20 cellular contexts compared by ENCODE assay signal in genomic region chrX:14864626-14865025, GRCh38. TPM values are rescaled to one million over a fixed set of nuclear protein-coding genes. Genes with fewer than 3 reads are reported as not detected.
DNase-seq lines count a peak whose midpoint lies in the region; ATAC-seq, FAIRE-seq and TF ChIP-seq lines count a peak whose summit lies in the region.
"Had no signal": no experiment of that assay in that cellular context is flagged by ENCODE, and none has a peak within 500 bp of the region (broad histone marks: within the 10 kb centered on the region; RNA-seq: fewer than 3 reads in every experiment).

No MANE protein-coding gene starts in this region.

- in situ Hi-C loops in HepG2 (cut with HindIII; ENCODE audit: extremely low pct_ligation_motif_present, low pct_unique_long_range_greater_than_20kb), result no loop called here

- H3K9ac ChIP-seq in HepG2 (ENCODE audit: insufficient read depth, low read depth, low read length), result no peak overlapping the region

- DNase-seq in M059J (ENCODE audit: low read depth), result peak; percentile 2
- peak; percentile 12 to 28 for DNase-seq in cardiac fibroblast (ENCODE audit: low read depth in 2 of 2)
- DNase-seq in iris pigment epithelial cell (ENCODE audit: low read depth), result peak; percentile 53
- no peak for DNase-seq in activated T-cell treated with anti-CD3 and anti-CD28 coated beads, Interleukin-2, amount 50 U/mL, for 24 hours
- DNase-seq in HTR-8/SVneo (ENCODE audit: insufficient read length, low spot score), result no peak
- no peak for DNase-seq in HepG2 (ENCODE audit: low spot score)
- DNase-seq: activated CD4-positive, alpha-beta memory T cell treated with anti-CD3 and anti-CD28 coated beads, Interleukin-2, amount 10 ng/mL, durations not matched to agents 7 days and 5 days; activated naive CD4-positive, alpha-beta T cell treated with anti-CD3 and anti-CD28 coated beads for 36 hours; C1 segment of cervical spinal cord; GDM1; left ventricle myocardium inferior; NCI-H1436; NCI-H2171; NCI-H774; occipital lobe; right cardiac atrium; stimulated activated naive CD4-positive, alpha-beta T cell treated with Interleukin-2 at 50 U/mL for 16 hours had no signal

- peaks cover 4% of the 10 kb centered on the region for H3K27me3 Mint-ChIP-seq in activated T-cell treated with anti-CD3 and anti-CD28 coated beads, Interleukin-2, amount 50 U/mL, for 24 hours
- H3K27me3 Mint-ChIP-seq: activated CD4-positive, alpha-beta memory T cell treated with anti-CD3 and anti-CD28 coated beads, Interleukin-2, amount 10 ng/mL, durations not matched to agents 7 days and 5 days; type B pancreatic cell had no signal

- POLR2A ChIA-PET in HepG2 (lab: Yijun Ruan, JAX), result no interaction called here

- CTCF ChIA-PET in HepG2 (lab: Yijun Ruan, JAX; ENCODE audit: low intra/inter-chr PET ratio, low total read pairs), result no interaction called here

- intact Hi-C loops in HepG2 (cut with micrococcal nuclease; ENCODE audit: unreplicated experiment), result no loop called here

- no peak for TF ChIP-seq EP300 in HepG2 (IDR thresholded peaks at IDR 0.05; ENCODE audit: low read depth in 2 of 2, low read length in 2 of 2)
- TF ChIP-seq EP300 in HepG2 (CRISPR knock-in tag; IDR thresholded peaks at IDR 0.05; ENCODE audit: borderline replicate concordance), result no peak

- no peak overlapping the region for H3K4me3 ChIP-seq in cardiac fibroblast (replicated peaks in 1 of 2; ENCODE audit: low read depth in 2 of 2, low read length in 2 of 2)
- H3K4me3 ChIP-seq in HepG2 (replicated peaks in 1 of 3; ENCODE audit: insufficient read depth in 1 of 3, low read depth in 2 of 3, low read length in 3 of 3), result no peak overlapping the region
- H3K4me3 ChIP-seq: left ventricle myocardium inferior had no signal

- TF ChIP-seq POLR2A in HepG2 (IDR thresholded peaks at IDR 0.05; ENCODE audit: insufficient read depth in 1 of 2, low read depth in 2 of 2, low read length in 2 of 2), result no peak

- no peak for TF ChIP-seq CTCF in cardiac fibroblast (IDR thresholded peaks at IDR 0.05; ENCODE audit: low read depth, low read length)
- TF ChIP-seq CTCF in HepG2 (CRISPR knock-in tag; IDR thresholded peaks at IDR 0.05), result no peak

- no peak for FAIRE-seq in HTR-8/SVneo (lab: Jason Lieb, UNC)
- no peak for FAIRE-seq in HepG2 (lab: Jason Lieb, UNC)

- H3K4me2 ChIP-seq in HepG2 (ENCODE audit: low read depth, low read length), result no peak overlapping the region

- H3K36me3 ChIP-seq in HepG2 (replicated peaks in 1 of 2; ENCODE audit: control insufficient read depth in 1 of 2, insufficient read depth in 2 of 2, low read length in 2 of 2), result no peaks in the 10 kb centered on the region
- H3K36me3 ChIP-seq: left ventricle myocardium inferior had no signal

- H3K9me3 ChIP-seq in HepG2 (ENCODE audit: low read length), result peaks cover 12% of the 10 kb centered on the region; the same call in 1 of the 2 replicates

- H3K4me3 Mint-ChIP-seq in activated T-cell treated with anti-CD3 and anti-CD28 coated beads, Interleukin-2, amount 50 U/mL, for 24 hours, result no peak overlapping the region
- H3K4me3 Mint-ChIP-seq: activated CD4-positive, alpha-beta memory T cell treated with anti-CD3 and anti-CD28 coated beads, Interleukin-2, amount 10 ng/mL, durations not matched to agents 7 days and 5 days; activated naive CD4-positive, alpha-beta T cell treated with anti-CD3 and anti-CD28 coated beads for 36 hours; T-helper 2 cell treated with Interferon-gamma antibody and Interleukin-4, amounts not matched to agents 5 μg/mL and 100 μg/mL, for 36 hours; type B pancreatic cell had no signal

- H3K27ac Mint-ChIP-seq in activated T-cell treated with anti-CD3 and anti-CD28 coated beads, Interleukin-2, amount 50 U/mL, for 24 hours, result no peak overlapping the region
- H3K27ac Mint-ChIP-seq: activated CD4-positive, alpha-beta memory T cell treated with anti-CD3 and anti-CD28 coated beads, Interleukin-2, amount 10 ng/mL, durations not matched to agents 7 days and 5 days; activated naive CD4-positive, alpha-beta T cell treated with anti-CD3 and anti-CD28 coated beads for 36 hours; T-helper 2 cell treated with Interferon-gamma antibody and Interleukin-4, amounts not matched to agents 5 μg/mL and 100 μg/mL, for 36 hours; type B pancreatic cell had no signal

- H3K27me3 ChIP-seq in HepG2 (ENCODE audit: control insufficient read depth in 1 of 2, insufficient read depth in 2 of 2, low read length in 2 of 2), result no peaks in the 10 kb centered on the region

- no peaks in the 10 kb centered on the region for H4K20me1 ChIP-seq in HepG2 (ENCODE audit: insufficient read depth, low read length)

- H3K79me2 ChIP-seq in HepG2 (ENCODE audit: insufficient read depth, low read length), result no peaks in the 10 kb centered on the region

- peaks cover 48% of the 10 kb centered on the region for H3K36me3 Mint-ChIP-seq in activated T-cell treated with anti-CD3 and anti-CD28 coated beads, Interleukin-2, amount 50 U/mL, for 24 hours (ENCODE audit: low read depth)

- H3K9me3 Mint-ChIP-seq in activated T-cell treated with anti-CD3 and anti-CD28 coated beads, Interleukin-2, amount 50 U/mL, for 24 hours, result peaks cover 5% of the 10 kb centered on the region
- H3K9me3 Mint-ChIP-seq: type B pancreatic cell had no signal

- 100% methylated on average over 1 of the region's 1 CpG for WGBS in HepG2 (ENCODE audit: low lambda C conversion rate)

- H2AFZ ChIP-seq in HepG2 (ENCODE audit: low read length), result no peak overlapping the region

- H3K4me1 ChIP-seq in HepG2 (ENCODE audit: insufficient read depth, low read length), result no peaks in the 10 kb centered on the region
- H3K4me1 ChIP-seq: left ventricle myocardium inferior had no signal

- no peak for TF ChIP-seq RAD21 in HepG2 (CRISPR knock-in tag; IDR thresholded peaks at IDR 0.05)

- BruUV-seq in HepG2 (replicated peaks; lab: Mats Ljungman, UMichigan), result no TSS peak

- no peak for ATAC-seq in HG03342 (IDR thresholded peaks at IDR 0.05; ENCODE audit: unreplicated experiment)
- ATAC-seq in HepG2, result no peak
- ATAC-seq: right cardiac atrium had no signal

- no peaks in the 10 kb centered on the region for H3K4me1 Mint-ChIP-seq in activated T-cell treated with anti-CD3 and anti-CD28 coated beads, Interleukin-2, amount 50 U/mL, for 24 hours (ENCODE audit: low read depth)

- no peak overlapping the region for H3K27ac ChIP-seq in HepG2 (ENCODE audit: extremely low read length, insufficient read depth, low read length)
- H3K27ac ChIP-seq: left ventricle myocardium inferior had no signal

TF ChIP-seq in HepG2, 621 proteins besides CTCF, POLR2A, EP300 and RAD21 (continues in another document):
- TF ChIP-seq MAF1 (CRISPR knock-in tag; IDR thresholded peaks at IDR 0.05; ENCODE audit: borderline replicate concordance) (no peak), ATF1 (CRISPR knock-in tag; IDR thresholded peaks at IDR 0.05) (no peak), ZFP1 (CRISPR knock-in tag; IDR thresholded peaks at IDR 0.05) (no peak)

RNA-seq across cellular contexts. Expression of gene FANCB, which starts 8.2 kb away (rescaled TPM):
- 10.4 and 12.5 TPM in 2 replicates for total RNA-seq in M059J (2014; rRNA removed; shearing (Covaris generic))
- total RNA-seq in HepG2 (2016; rRNA removed; fragmentation: Illumina TruSeq; extraction: Trizol), result 5.8 and 9.2 TPM in 2 replicates
- 6.6 and 8.3 TPM in 2 replicates for total RNA-seq in HepG2 (2016; cell fraction: cytosol; rRNA removed; fragmentation: Illumina TruSeq; extraction: Trizol; ENCODE audit: low read depth)
- total RNA-seq in HepG2 (2016; cell fraction: insoluble cytoplasmic fraction; rRNA removed; fragmentation: Illumina TruSeq; extraction: Trizol), result 5.9 and 8.8 TPM in 2 replicates
- 7.2 and 10.1 TPM in 2 replicates for total RNA-seq in HepG2 (2016; cell fraction: membrane; rRNA removed; fragmentation: Illumina TruSeq; extraction: Trizol)
- 11.0 and 12.1 TPM in 2 replicates for total RNA-seq in HepG2 (2016; cell fraction: nucleus; rRNA removed; fragmentation: Illumina TruSeq; extraction: Trizol)
- polyA plus RNA-seq in HepG2 (2011; rRNA removed), result 0.59 and 1.0 TPM in 2 replicates
- polyA plus RNA-seq in HepG2 (2011; cell fraction: cytosol; rRNA removed), result 0.18 and 0.19 TPM in 2 replicates
- 0.85 and 1.4 TPM in 2 replicates for polyA plus RNA-seq in HepG2 (2011; cell fraction: nucleus; rRNA removed)
- polyA plus RNA-seq in HepG2 (2012), result 0.56 and 1.2 TPM in 2 replicates
- 0.32 and 1.1 TPM in 2 replicates for polyA plus RNA-seq in HepG2 (2016; cell fraction: cytosol; fragmentation: Illumina TruSeq; extraction: Trizol; ENCODE audit: low read depth)
- 3.4 and 4.3 TPM in 2 replicates for polyA plus RNA-seq in HepG2 (2016; cell fraction: insoluble cytoplasmic fraction; fragmentation: Illumina TruSeq; extraction: Trizol; ENCODE audit: low read depth)
- polyA plus RNA-seq in HepG2 (2016; cell fraction: membrane; fragmentation: Illumina TruSeq; extraction: Trizol; ENCODE audit: low read depth), result 0.93 and 1.6 TPM in 2 replicates
- 6.7 and 6.9 TPM in 2 replicates for polyA plus RNA-seq in HepG2 (2016; cell fraction: nucleus; fragmentation: Illumina TruSeq; extraction: Trizol; ENCODE audit: insufficient read depth, low read depth)
- 0.86 and 10.4 TPM in 2 replicates for polyA minus RNA-seq in HepG2 (2011; rRNA and poly(A)+ RNA removed; ENCODE audit: low replicate concordance)
- polyA minus RNA-seq in HepG2 (2011; cell fraction: cytosol; rRNA and poly(A)+ RNA removed), result 1.9 and 2.5 TPM in 2 replicates
- 11.5 and 14.0 TPM in 2 replicates for polyA minus RNA-seq in HepG2 (2011; cell fraction: nucleus; rRNA and poly(A)+ RNA removed)

RNA-seq across cellular contexts. Expression of gene MOSPD2, which starts 8.6 kb away (rescaled TPM):
- total RNA-seq in M059J (2014; rRNA removed; shearing (Covaris generic)), result 34.0 and 36.9 TPM in 2 replicates
- total RNA-seq in HepG2 (2016; rRNA removed; fragmentation: Illumina TruSeq; extraction: Trizol), result 7.0 and 11.3 TPM in 2 replicates
- 0.53 and 0.71 TPM in 2 replicates for total RNA-seq in HepG2 (2016; cell fraction: cytosol; rRNA removed; fragmentation: Illumina TruSeq; extraction: Trizol; ENCODE audit: low read depth)
- 6.4 and 11.5 TPM in 2 replicates for total RNA-seq in HepG2 (2016; cell fraction: insoluble cytoplasmic fraction; rRNA removed; fragmentation: Illumina TruSeq; extraction: Trizol)
- 2.5 and 2.7 TPM in 2 replicates for total RNA-seq in HepG2 (2016; cell fraction: membrane; rRNA removed; fragmentation: Illumina TruSeq; extraction: Trizol)
- 9.9 and 10.7 TPM in 2 replicates for total RNA-seq in HepG2 (2016; cell fraction: nucleus; rRNA removed; fragmentation: Illumina TruSeq; extraction: Trizol)
- 3.7 and 4.8 TPM in 2 replicates for polyA plus RNA-seq in HepG2 (2011; rRNA removed)
- polyA plus RNA-seq in HepG2 (2011; cell fraction: cytosol; rRNA removed), result 1.6 and 3.1 TPM in 2 replicates
- polyA plus RNA-seq in HepG2 (2011; cell fraction: nucleus; rRNA removed), result 3.7 and 4.8 TPM in 2 replicates
- 4.3 and 4.5 TPM in 2 replicates for polyA plus RNA-seq in HepG2 (2012)
- 0.19 and 0.20 TPM in 2 replicates for polyA plus RNA-seq in HepG2 (2016; cell fraction: cytosol; fragmentation: Illumina TruSeq; extraction: Trizol; ENCODE audit: low read depth)
- polyA plus RNA-seq in HepG2 (2016; cell fraction: insoluble cytoplasmic fraction; fragmentation: Illumina TruSeq; extraction: Trizol; ENCODE audit: low read depth), result 7.9 and 9.7 TPM in 2 replicates
- polyA plus RNA-seq in HepG2 (2016; cell fraction: membrane; fragmentation: Illumina TruSeq; extraction: Trizol; ENCODE audit: low read depth), result 1.1 and 1.4 TPM in 2 replicates
- polyA plus RNA-seq in HepG2 (2016; cell fraction: nucleus; fragmentation: Illumina TruSeq; extraction: Trizol; ENCODE audit: insufficient read depth, low read depth), result 5.8 and 6.1 TPM in 2 replicates
- 4.8 and 20.1 TPM in 2 replicates for polyA minus RNA-seq in HepG2 (2011; rRNA and poly(A)+ RNA removed; ENCODE audit: low replicate concordance)
- polyA minus RNA-seq in HepG2 (2011; cell fraction: cytosol; rRNA and poly(A)+ RNA removed), result 4.7 and 8.1 TPM in 2 replicates
- polyA minus RNA-seq in HepG2 (2011; cell fraction: nucleus; rRNA and poly(A)+ RNA removed), result 34.6 and 37.0 TPM in 2 replicates

Comparison
In these comparisons a context has a peak if more than half of its experiments do, and no peak if none do; other contexts are left out.
1. DNase-seq: peak in M059J (single experiment), cardiac fibroblast (2 of 2) and iris pigment epithelial cell (single experiment); none in activated T-cell treated with anti-CD3 and anti-CD28 coated beads, Interleukin-2, amount 50 U/mL, for 24 hours (single experiment), HTR-8/SVneo (single experiment) and HepG2 (single experiment).